8 cellular contexts compared by ENCODE assay signal in the genomic region with DNA sequence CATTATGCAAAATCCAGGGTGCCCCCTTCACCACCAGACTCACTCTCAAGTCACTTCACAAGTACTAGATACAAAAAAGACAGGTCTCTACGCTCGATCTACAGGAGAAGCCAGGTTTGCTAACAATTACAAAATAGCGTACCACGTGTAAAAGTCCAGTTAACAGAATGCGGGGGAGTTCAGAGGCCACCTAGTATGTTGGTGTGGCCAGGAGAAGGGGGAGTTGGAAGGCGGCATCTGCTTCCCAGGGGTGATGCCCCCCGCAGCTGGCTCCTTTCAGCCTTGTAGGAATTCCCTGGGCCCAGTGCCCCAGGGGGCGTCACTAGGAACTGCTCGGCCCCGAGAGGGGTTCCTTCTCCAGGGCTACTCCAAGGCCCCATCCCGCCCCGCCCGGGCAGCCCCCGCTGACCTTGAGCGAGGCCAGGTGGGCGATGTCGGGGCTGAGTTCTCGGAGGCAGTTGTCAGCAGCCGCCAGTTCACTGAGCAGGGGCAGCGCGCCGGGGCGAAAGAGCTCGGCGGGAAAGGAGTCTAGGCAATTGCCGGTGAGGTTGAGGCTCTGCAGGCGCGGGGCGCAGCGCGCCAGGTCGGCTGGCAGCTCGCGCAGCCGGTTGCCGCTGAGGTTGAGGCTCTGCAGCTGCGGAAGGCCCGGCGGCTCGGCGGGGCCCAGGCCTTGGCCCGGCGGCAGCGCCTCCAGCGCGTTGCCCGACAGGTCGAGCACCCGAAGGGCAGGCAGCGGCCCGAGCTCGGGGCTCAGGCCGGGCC.
DNase-seq lines count a peak whose midpoint lies in the region; ATAC-seq, FAIRE-seq and TF ChIP-seq lines count a peak whose summit lies in the region.

No MANE protein-coding gene starts in this region.

- H3K4me2 ChIP-seq in OCI-LY3 (ENCODE audit: low read length) (peak overlapping the region; percentile 82), parathyroid adenoma (ENCODE audit: low read length) (peak overlapping the region; percentile 65)

- peaks cover 17% of the 10 kb centered on the region for H3K4me1 ChIP-seq in OCI-LY3 (ENCODE audit: low read length)
- H3K4me1 ChIP-seq in parathyroid adenoma: peaks cover 3% of the 10 kb centered on the region

- no peaks in the 10 kb centered on the region for H3K36me3 ChIP-seq in OCI-LY3 (replicated peaks; ENCODE audit: low read depth, low read length)
- H3K36me3 ChIP-seq in parathyroid adenoma (ENCODE audit: control insufficient read depth, insufficient read depth, low read length): no peaks in the 10 kb centered on the region

- no peak overlapping the region for H2AFZ ChIP-seq in OCI-LY3 (ENCODE audit: low read depth, low read length)
- no peak overlapping the region for H2AFZ ChIP-seq in parathyroid adenoma

- TF ChIP-seq CTCF in AG10803 (conservative IDR thresholded peaks at IDR 0.05; ENCODE audit: low read length) (no peak), OCI-LY3 (IDR thresholded peaks at IDR 0.05; ENCODE audit: low read depth, low read length) (no peak), parathyroid adenoma (IDR thresholded peaks at IDR 0.05) (no peak), GM10266 (IDR thresholded peaks at IDR 0.05; ENCODE audit: control insufficient read depth, insufficient read depth, low read depth, missing control alignments) (no peak)

- H3K4me3 ChIP-seq in AG10803 (ENCODE audit: low read length) (peak overlapping the region; percentile 75), OCI-LY3 (ENCODE audit: low read length) (peak overlapping the region; percentile 96), parathyroid adenoma (ENCODE audit: low read depth, low read length) (peak overlapping the region; percentile 63)

- FAIRE-seq in urothelium cell line (lab: Jason Lieb, UNC): no peak

- ATAC-seq in GM21723 (IDR thresholded peaks at IDR 0.05; ENCODE audit: unreplicated experiment): peak; percentile 34
- no peak for ATAC-seq in HG02571 (IDR thresholded peaks at IDR 0.05; ENCODE audit: unreplicated experiment)

- H3K27me3 ChIP-seq in OCI-LY3 (ENCODE audit: low read depth, low read length) (no peaks in the 10 kb centered on the region), parathyroid adenoma (ENCODE audit: control insufficient read depth, insufficient read depth, low read length) (no peaks in the 10 kb centered on the region)

- TF ChIP-seq POLR2A in erythroblast (IDR thresholded peaks at IDR 0.05; ENCODE audit: low read length): no peak

- H3K27ac ChIP-seq in OCI-LY3 (ENCODE audit: low read length) (no peak overlapping the region), parathyroid adenoma (no peak overlapping the region)

- H3K9me3 ChIP-seq in OCI-LY3 (ENCODE audit: insufficient read depth, low read length) (0 out of 2 replicates have a peak, but pooled peaks cover 3% of the 10 kb centered on the region), parathyroid adenoma (ENCODE audit: control insufficient read depth, low read length) (no peaks in the 10 kb centered on the region)

- no peak for DNase-seq in AG10803 (ENCODE audit: low read depth)
- DNase-seq in erythroblast (lab: John Stamatoyannopoulos, UW): peak; percentile 67 to 68
- DNase-seq in urothelium cell line (ENCODE audit: low spot score): no peak
- DNase-seq in GM10266 (ENCODE audit: extremely low spot score): no peak

- peak overlapping the region; percentile 85 for H3K9ac ChIP-seq in OCI-LY3 (ENCODE audit: low read length)
- H3K9ac ChIP-seq in parathyroid adenoma: peak overlapping the region; percentile 37

- no peaks in the 10 kb centered on the region for H4K20me1 ChIP-seq in OCI-LY3 (ENCODE audit: insufficient read depth, low read length)

- peaks cover 43% of the 10 kb centered on the region for H3K79me2 ChIP-seq in OCI-LY3 (ENCODE audit: low read length)
- peaks cover 22% of the 10 kb centered on the region for H3K79me2 ChIP-seq in parathyroid adenoma

Comparison
In these comparisons a context has a peak if more than half of its experiments do, and no peak if none do; other contexts are left out.
1. DNase-seq: peak in erythroblast (2 of 2); none in AG10803 (single experiment), urothelium cell line (single experiment) and GM10266 (single experiment).
2. Peak in every context shown above with its lines, with median percentiles within 50 percentile points of each other: H3K4me3 ChIP-seq.